1 cellular context compared by ENCODE assay signal in genomic region chr5:7096294-7096693, GRCh38.
TF ChIP-seq lines count a peak whose summit lies in the region.

No MANE protein-coding gene starts in this region.

TF ChIP-seq in GM12891, 5 proteins besides CTCF, POLR2A, EP300 and RAD21 (continued from another document):
- TF ChIP-seq TAF1 (IDR thresholded peaks at IDR 0.05; ENCODE audit: low read depth, low read length): no peak
